ENCODE assay signal across 1 cellular context in genomic region chr1:18955116-18955441, GRCh38.
TF ChIP-seq lines count a peak whose summit lies in the region.

No MANE protein-coding gene starts in this region.

TF ChIP-seq in SK-N-SH treated with all-trans-retinoic acid at 6 μM for 48 hours, 23 proteins besides CTCF, POLR2A, EP300 and RAD21 (continued from another document):
- TF ChIP-seq, protein P1, sequence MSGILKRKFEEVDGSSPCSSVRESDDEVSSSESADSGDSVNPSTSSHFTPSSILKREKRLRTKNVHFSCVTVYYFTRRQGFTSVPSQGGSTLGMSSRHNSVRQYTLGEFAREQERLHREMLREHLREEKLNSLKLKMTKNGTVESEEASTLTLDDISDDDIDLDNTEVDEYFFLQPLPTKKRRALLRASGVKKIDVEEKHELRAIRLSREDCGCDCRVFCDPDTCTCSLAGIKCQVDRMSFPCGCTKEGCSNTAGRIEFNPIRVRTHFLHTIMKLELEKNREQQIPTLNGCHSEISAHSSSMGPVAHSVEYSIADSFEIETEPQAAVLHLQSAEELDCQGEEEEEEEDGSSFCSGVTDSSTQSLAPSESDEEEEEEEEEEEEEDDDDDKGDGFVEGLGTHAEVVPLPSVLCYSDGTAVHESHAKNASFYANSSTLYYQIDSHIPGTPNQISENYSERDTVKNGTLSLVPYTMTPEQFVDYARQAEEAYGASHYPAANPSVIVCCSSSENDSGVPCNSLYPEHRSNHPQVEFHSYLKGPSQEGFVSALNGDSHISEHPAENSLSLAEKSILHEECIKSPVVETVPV (CRISPR knock-in tag; IDR thresholded peaks at IDR 0.05) = no peak
- no peak for TF ChIP-seq TOX (CRISPR knock-in tag; IDR thresholded peaks at IDR 0.05; ENCODE audit: borderline replicate concordance)
- TF ChIP-seq ZFP30 (CRISPR knock-in tag; IDR thresholded peaks at IDR 0.05) = no peak
- no peak for TF ChIP-seq CREB5 (CRISPR knock-in tag; IDR thresholded peaks at IDR 0.05; ENCODE audit: low read depth)
- no peak for TF ChIP-seq ARNTL (CRISPR knock-in tag; IDR thresholded peaks at IDR 0.05; ENCODE audit: borderline replicate concordance, low read depth)
- no peak for TF ChIP-seq GLIS3 (CRISPR knock-in tag; IDR thresholded peaks at IDR 0.05)
- TF ChIP-seq OSR1 (CRISPR knock-in tag; IDR thresholded peaks at IDR 0.05) = no peak
- no peak for TF ChIP-seq ZFP3 (CRISPR knock-in tag; IDR thresholded peaks at IDR 0.05)
- no peak for TF ChIP-seq ZNF70 (CRISPR knock-in tag; IDR thresholded peaks at IDR 0.05)
- TF ChIP-seq ZC3H10 (CRISPR knock-in tag; IDR thresholded peaks at IDR 0.05) = no peak
- no peak for TF ChIP-seq RARB (CRISPR knock-in tag; IDR thresholded peaks at IDR 0.05)
- TF ChIP-seq PATZ1 (CRISPR knock-in tag; IDR thresholded peaks at IDR 0.05; ENCODE audit: borderline replicate concordance) = no peak
